ENCODE assay signal across 8 cellular contexts in genomic region chr3:71064288-71064975, GRCh38.
A peak's percentile ranks its signal among the peaks of the same experiment; 100 is the strongest.
DNase-seq lines count a peak whose midpoint lies in the region; ATAC-seq, FAIRE-seq and TF ChIP-seq lines count a peak whose summit lies in the region.

No MANE protein-coding gene starts in this region.

- in situ Hi-C loops in GM13977 (cut with MboI; ENCODE audit: low pct_unique_long_range_greater_than_20kb, low sequenced_read_pairs, unreplicated experiment): no loop called here

- CTCF ChIA-PET in activated naive CD4-positive, alpha-beta T cell treated with anti-CD3 and anti-CD28 coated beads for 36 hours (lab: Charles Lee): interaction anchor here (1.2 to 1.6 kb wide), 6 partner anchors 10 to 161 kb away, joined by 3 to 6 read pairs (median 3); no protein-coding TSS in a partner anchor

- H3K27ac ChIP-seq in pancreas: peak overlapping the region; percentile 67 to 95 (median 91)

- no peak overlapping the region for H3K4me3 Mint-ChIP-seq in activated naive CD4-positive, alpha-beta T cell treated with anti-CD3 and anti-CD28 coated beads for 36 hours
- no peak overlapping the region for H3K4me3 Mint-ChIP-seq in glutamatergic neuron (ENCODE audit: unreplicated experiment)

- H3K9me3 Mint-ChIP-seq in activated naive CD4-positive, alpha-beta T cell treated with anti-CD3 and anti-CD28 coated beads for 36 hours: no peaks in the 10 kb centered on the region
- peaks cover 8% of the 10 kb centered on the region for H3K9me3 Mint-ChIP-seq in glutamatergic neuron (ENCODE audit: unreplicated experiment)

- peaks cover 24 to 59% (median 49%) of the 10 kb centered on the region in 3 donors for H3K4me1 ChIP-seq in pancreas

- H3K4me3 ChIP-seq in pancreas: peak overlapping the region; percentile 22 to 58 (median 44)

- H3K27ac Mint-ChIP-seq in activated naive CD4-positive, alpha-beta T cell treated with anti-CD3 and anti-CD28 coated beads for 36 hours: no peak overlapping the region
- H3K27ac Mint-ChIP-seq in glutamatergic neuron (ENCODE audit: unreplicated experiment): no peak overlapping the region

- ATAC-seq in HG02852 (IDR thresholded peaks at IDR 0.05; ENCODE audit: unreplicated experiment) (peak; percentile 34), pancreas (peak; percentile 43 to 69 (median 53))

- FAIRE-seq in pancreas (lab: Jason Lieb, UNC): no peak

- H3K27me3 ChIP-seq in pancreas: no peaks in the 10 kb centered on the region

- WGBS in pancreas, 2 donors: 0 to 1% methylated on average over 39 to 51 of the region's 51 CpGs

- DNase-seq in GM13977 (ENCODE audit: low spot score) (peak; percentile 52), RPMI7951 (ENCODE audit: low read depth) (peak; percentile 59), glutamatergic neuron (peak; percentile 64), pancreas (peak; percentile 38 to 80 (median 58)), NCI-H82 (lab: John Stamatoyannopoulos, UW) (no peak), GM19238 (ENCODE audit: insufficient read length, low spot score) (no peak)
- DNase-seq in activated naive CD4-positive, alpha-beta T cell treated with anti-CD3 and anti-CD28 coated beads for 36 hours: peak; percentile 69

- intact Hi-C loops in activated naive CD4-positive, alpha-beta T cell treated with anti-CD3 and anti-CD28 coated beads for 36 hours (cut with micrococcal nuclease): loop anchor here (1.0 to 5.0 kb wide), 3 partner anchors 378 to 1982 kb away; partner anchors contain the start of genes ARL6IP5 and UBA3
- intact Hi-C loops in pancreas (cut with DNase I): loop anchor here in 1 of 3 donors (10.0 kb wide), 1 partner anchor 60 kb away; no protein-coding TSS in a partner anchor

- H3K4me1 Mint-ChIP-seq in activated naive CD4-positive, alpha-beta T cell treated with anti-CD3 and anti-CD28 coated beads for 36 hours (ENCODE audit: low read depth): peaks cover 51% of the 10 kb centered on the region
- H3K4me1 Mint-ChIP-seq in glutamatergic neuron (ENCODE audit: low read depth, unreplicated experiment): peaks cover 37% of the 10 kb centered on the region

- TF ChIP-seq CTCF in GM13977 (IDR thresholded peaks at IDR 0.05; ENCODE audit: extremely low read depth, insufficient read depth, missing control alignments) (no peak), glutamatergic neuron (IDR thresholded peaks at IDR 0.05; ENCODE audit: partially characterized antibody, unreplicated experiment) (no peak), pancreas (IDR thresholded peaks at IDR 0.05) (no peak)

- H3K36me3 ChIP-seq in pancreas: no peaks in the 10 kb centered on the region

- H3K36me3 Mint-ChIP-seq in activated naive CD4-positive, alpha-beta T cell treated with anti-CD3 and anti-CD28 coated beads for 36 hours (ENCODE audit: low read depth): peaks cover 3% of the 10 kb centered on the region
- H3K36me3 Mint-ChIP-seq in glutamatergic neuron (ENCODE audit: unreplicated experiment): no peaks in the 10 kb centered on the region

- no peaks in the 10 kb centered on the region for H3K9me3 ChIP-seq in pancreas

- H3K27me3 Mint-ChIP-seq in activated naive CD4-positive, alpha-beta T cell treated with anti-CD3 and anti-CD28 coated beads for 36 hours (ENCODE audit: low read depth): no peaks in the 10 kb centered on the region
- peaks cover 2% of the 10 kb centered on the region for H3K27me3 Mint-ChIP-seq in glutamatergic neuron (ENCODE audit: unreplicated experiment)

Comparison
In these comparisons a context has a peak if more than half of its experiments do, and no peak if none do; other contexts are left out.
1. DNase-seq: peak in GM13977 (single experiment), RPMI7951 (single experiment), activated naive CD4-positive, alpha-beta T cell treated with anti-CD3 and anti-CD28 coated beads for 36 hours (single experiment), glutamatergic neuron (single experiment) and pancreas (6 of 6); none in NCI-H82 (single experiment) and GM19238 (single experiment).